In genomic region chr11:121453589-121454299, GRCh38 we compare ENCODE assay signal across 1 cellular context.
A peak's percentile ranks its signal among the peaks of the same experiment; 100 is the strongest.
TF ChIP-seq lines count a peak whose summit lies in the region.

No MANE protein-coding gene starts in this region.

TF ChIP-seq in HepG2, 621 proteins besides CTCF, POLR2A, EP300 and RAD21 (continues in another document):
- no peak for TF ChIP-seq ATF6 (CRISPR knock-in tag; conservative IDR thresholded peaks at IDR 0.05)
- TF ChIP-seq ZBTB38 (CRISPR knock-in tag; IDR thresholded peaks at IDR 0.05), result no peak
- 0 out of 2 replicates have a peak, but pooled peaks have one; percentile 21 for TF ChIP-seq ZFY (CRISPR knock-in tag; IDR thresholded peaks at IDR 0.05)
- peak; percentile 63 for TF ChIP-seq PAXIP1 (CRISPR knock-in tag; conservative IDR thresholded peaks at IDR 0.05)
- peak; percentile 99 for TF ChIP-seq BCL6 (CRISPR knock-in tag; IDR thresholded peaks at IDR 0.05)
- TF ChIP-seq ZNF687 (CRISPR knock-in tag; IDR thresholded peaks at IDR 0.05), result peak; percentile 60
- 0 out of 2 replicates have a peak, but pooled peaks have one; percentile 13 for TF ChIP-seq SIN3A (IDR thresholded peaks at IDR 0.05; ENCODE audit: borderline replicate concordance, low read depth, low read length)
- TF ChIP-seq SOX5 (CRISPR knock-in tag; IDR thresholded peaks at IDR 0.05; ENCODE audit: borderline replicate concordance), result peak; percentile 87
- TF ChIP-seq ESRRA (CRISPR knock-in tag; IDR thresholded peaks at IDR 0.05; ENCODE audit: low read depth), result peak; percentile 43; the same call in 1 of the 2 replicates
- TF ChIP-seq HIVEP1 (CRISPR knock-in tag; IDR thresholded peaks at IDR 0.05), result no peak
- TF ChIP-seq SCMH1 (CRISPR knock-in tag; IDR thresholded peaks at IDR 0.05; ENCODE audit: borderline replicate concordance), result no peak
- TF ChIP-seq ZGPAT (CRISPR knock-in tag; IDR thresholded peaks at IDR 0.05), result peak; percentile 48; the same call in 1 of the 2 replicates
- TF ChIP-seq IKZF5 (CRISPR knock-in tag; IDR thresholded peaks at IDR 0.05), result 0 out of 2 replicates have a peak, but pooled peaks have one; percentile 46
- no peak for TF ChIP-seq ZSCAN20 (CRISPR knock-in tag; IDR thresholded peaks at IDR 0.05; ENCODE audit: borderline replicate concordance)
- peak; percentile 57 for TF ChIP-seq NR2C2 (CRISPR knock-in tag; IDR thresholded peaks at IDR 0.05; ENCODE audit: borderline replicate concordance)
- TF ChIP-seq NR2F6 (IDR thresholded peaks at IDR 0.05), result peak; percentile 78
- TF ChIP-seq NR2F6 (CRISPR knock-in tag; IDR thresholded peaks at IDR 0.05), result peak; percentile 83
- TF ChIP-seq SNAPC2 (CRISPR knock-in tag; IDR thresholded peaks at IDR 0.05), result 0 out of 2 replicates have a peak, but pooled peaks have one; percentile 39
- TF ChIP-seq HNF4G (IDR thresholded peaks at IDR 0.05; ENCODE audit: borderline replicate concordance, low read depth, low read length), result peak; percentile 70
- no peak for TF ChIP-seq HNF4G (CRISPR knock-in tag; IDR thresholded peaks at IDR 0.05; ENCODE audit: borderline replicate concordance, low read depth)
- no peak for TF ChIP-seq FOXO1 (CRISPR knock-in tag; IDR thresholded peaks at IDR 0.05)
- TF ChIP-seq POGK (CRISPR knock-in tag; conservative IDR thresholded peaks at IDR 0.05), result no peak
- no peak for TF ChIP-seq RARG (CRISPR knock-in tag; IDR thresholded peaks at IDR 0.05; ENCODE audit: low read depth)
- TF ChIP-seq FOXA3 (CRISPR knock-in tag; IDR thresholded peaks at IDR 0.05), result peak; percentile 57
- TF ChIP-seq ASH2L (IDR thresholded peaks at IDR 0.05; ENCODE audit: insufficient read length, low read depth, low read length), result no peak
- no peak for TF ChIP-seq ZSCAN31 (CRISPR knock-in tag; IDR thresholded peaks at IDR 0.05; ENCODE audit: low read depth)
- TF ChIP-seq NCOR1 (IDR thresholded peaks at IDR 0.05; ENCODE audit: borderline replicate concordance, low read length), result peak; percentile 76; the same call in 1 of the 2 replicates
- TF ChIP-seq RXRA (CRISPR knock-in tag; IDR thresholded peaks at IDR 0.05), result peak; percentile 59; the same call in 1 of the 2 replicates
- peak; percentile 86 for TF ChIP-seq CEBPG (CRISPR knock-in tag; IDR thresholded peaks at IDR 0.05)
- TF ChIP-seq NR2F2 (IDR thresholded peaks at IDR 0.05; ENCODE audit: borderline replicate concordance, low read depth), result peak; percentile 54; the same call in 1 of the 2 replicates
- 0 out of 2 replicates have a peak, but pooled peaks have one; percentile 10 for TF ChIP-seq ZNF580 (CRISPR knock-in tag; IDR thresholded peaks at IDR 0.05; ENCODE audit: borderline replicate concordance, low read depth)
- no peak for TF ChIP-seq ZNF20 (CRISPR knock-in tag; IDR thresholded peaks at IDR 0.05)
- TF ChIP-seq ZSCAN21 (CRISPR knock-in tag; IDR thresholded peaks at IDR 0.05; ENCODE audit: borderline replicate concordance), result no peak
- TF ChIP-seq RCOR2 (CRISPR knock-in tag; IDR thresholded peaks at IDR 0.05), result 0 out of 2 replicates have a peak, but pooled peaks have one; percentile 22
- 0 out of 2 replicates have a peak, but pooled peaks have one; percentile 28 for TF ChIP-seq SMAD3 (CRISPR knock-in tag; IDR thresholded peaks at IDR 0.05)
- TF ChIP-seq CREM (IDR thresholded peaks at IDR 0.05), result peak; percentile 54; the same call in 1 of the 2 replicates
- no peak for TF ChIP-seq CREM (CRISPR knock-in tag; IDR thresholded peaks at IDR 0.05)
- peak; percentile 19; the same call in 1 of the 2 replicates for TF ChIP-seq UBTF (CRISPR knock-in tag; IDR thresholded peaks at IDR 0.05)
- 0 out of 2 replicates have a peak, but pooled peaks have one; percentile 43 for TF ChIP-seq ARID2 (CRISPR knock-in tag; IDR thresholded peaks at IDR 0.05; ENCODE audit: borderline replicate concordance)
- peak; percentile 71 for TF ChIP-seq SOX13 (IDR thresholded peaks at IDR 0.05)
- TF ChIP-seq SOX13 (CRISPR knock-in tag; conservative IDR thresholded peaks at IDR 0.05 in 1 of 2, IDR thresholded peaks at IDR 0.05 in 1 of 2), result peak in 1 of 2 experiments; percentile 96; a peak in 2 of 4 replicates
- TF ChIP-seq PTBP1 (IDR thresholded peaks at IDR 0.05; ENCODE audit: low read depth, low read length, poor library complexity, severe bottlenecking), result no peak
- TF ChIP-seq TOE1 (CRISPR knock-in tag; IDR thresholded peaks at IDR 0.05), result no peak
- no peak for TF ChIP-seq ISX (CRISPR knock-in tag; conservative IDR thresholded peaks at IDR 0.05)
- TF ChIP-seq SKI (IDR thresholded peaks at IDR 0.05; ENCODE audit: partially characterized antibody), result peak; percentile 91
- peak; percentile 38; the same call in 1 of the 2 replicates for TF ChIP-seq MIER3 (CRISPR knock-in tag; IDR thresholded peaks at IDR 0.05; ENCODE audit: borderline replicate concordance)
- TF ChIP-seq RARA (CRISPR knock-in tag; IDR thresholded peaks at IDR 0.05), result peak; percentile 95
- TF ChIP-seq ATF4 (CRISPR knock-in tag; IDR thresholded peaks at IDR 0.05), result peak in 1 of 2 experiments; percentile 86; a peak in 2 of 4 replicates
- TF ChIP-seq TBL1XR1 (IDR thresholded peaks at IDR 0.05; ENCODE audit: borderline replicate concordance, low read length, partially characterized antibody), result peak; percentile 89
